Comparison of ENCODE assay signal across 9 cellular contexts in genomic region chr18:2547477-2548087, GRCh38. TPM values are rescaled to one million over a fixed set of nuclear protein-coding genes. Genes with fewer than 3 reads are reported as not detected.
DNase-seq lines count a peak whose midpoint lies in the region; ATAC-seq lines count a peak whose summit lies in the region.
"Had no signal": no experiment of that assay in that cellular context is flagged by ENCODE, and none has a peak within 500 bp of the region (broad histone marks: within the 10 kb centered on the region; RNA-seq: fewer than 3 reads in every experiment).

No MANE protein-coding gene starts in this region.

- no peaks in the 10 kb centered on the region for H3K27me3 Mint-ChIP-seq in activated naive CD4-positive, alpha-beta T cell treated with anti-CD3 and anti-CD28 coated beads, Interleukin-2, amount 50 U/mL, for 24 hours
- no peaks in the 10 kb centered on the region for H3K27me3 Mint-ChIP-seq in activated naive CD4-positive, alpha-beta T cell treated with anti-CD3 and anti-CD28 coated beads for 36 hours (ENCODE audit: low read depth)
- H3K27me3 Mint-ChIP-seq: activated naive CD8-positive, alpha-beta T cell treated with anti-CD3 and anti-CD28 coated beads, Interleukin-2, amount 10 ng/mL, durations not matched to agents 7 days and 5 days had no signal

- H3K36me3 Mint-ChIP-seq in activated naive CD4-positive, alpha-beta T cell treated with anti-CD3 and anti-CD28 coated beads, Interleukin-2, amount 50 U/mL, for 24 hours = peaks cover 9% of the 10 kb centered on the region
- H3K36me3 Mint-ChIP-seq in activated naive CD4-positive, alpha-beta T cell treated with anti-CD3 and anti-CD28 coated beads for 36 hours (ENCODE audit: low read depth) = peaks cover 21% of the 10 kb centered on the region

- peak; percentile 52 for ATAC-seq in HG02981 (IDR thresholded peaks at IDR 0.05; ENCODE audit: unreplicated experiment)
- no peak for ATAC-seq in GM21717 (IDR thresholded peaks at IDR 0.05; ENCODE audit: unreplicated experiment)
- no peak for ATAC-seq in HG03457 (IDR thresholded peaks at IDR 0.05; ENCODE audit: unreplicated experiment)

- H3K4me3 Mint-ChIP-seq in activated naive CD4-positive, alpha-beta T cell treated with anti-CD3 and anti-CD28 coated beads, Interleukin-2, amount 50 U/mL, for 24 hours = no peak overlapping the region
- H3K4me3 Mint-ChIP-seq in activated naive CD4-positive, alpha-beta T cell treated with anti-CD3 and anti-CD28 coated beads for 36 hours = no peak overlapping the region
- H3K4me3 Mint-ChIP-seq: activated naive CD8-positive, alpha-beta T cell treated with anti-CD3 and anti-CD28 coated beads, Interleukin-2, amount 10 ng/mL, durations not matched to agents 7 days and 5 days had no signal

- H3K27ac Mint-ChIP-seq in activated naive CD4-positive, alpha-beta T cell treated with anti-CD3 and anti-CD28 coated beads, Interleukin-2, amount 50 U/mL, for 24 hours = peak overlapping the region; percentile 17
- H3K27ac Mint-ChIP-seq in activated naive CD4-positive, alpha-beta T cell treated with anti-CD3 and anti-CD28 coated beads for 36 hours = no peak overlapping the region
- H3K27ac Mint-ChIP-seq: activated naive CD8-positive, alpha-beta T cell treated with anti-CD3 and anti-CD28 coated beads, Interleukin-2, amount 10 ng/mL, durations not matched to agents 7 days and 5 days had no signal

- no peak for DNase-seq in activated naive CD4-positive, alpha-beta T cell treated with anti-CD3 and anti-CD28 coated beads for 36 hours
- DNase-seq in NCI-H82 treated with DMSO at 0.1 percent for 48 hours (lab: John Stamatoyannopoulos, UW; ENCODE audit: unreplicated experiment) (peak; percentile 19), dedifferentiated amniotic fluid mesenchymal stem cell (ENCODE audit: extremely low spot score) (peak; percentile 62), midbrain (lab: John Stamatoyannopoulos, UW) (peak; percentile 68)
- DNase-seq: activated naive CD8-positive, alpha-beta T cell treated with anti-CD3 and anti-CD28 coated beads, Interleukin-2, amount 10 ng/mL, durations not matched to agents 7 days and 5 days had no signal

- H3K9me3 Mint-ChIP-seq in activated naive CD4-positive, alpha-beta T cell treated with anti-CD3 and anti-CD28 coated beads, Interleukin-2, amount 50 U/mL, for 24 hours = no peaks in the 10 kb centered on the region
- H3K9me3 Mint-ChIP-seq in activated naive CD4-positive, alpha-beta T cell treated with anti-CD3 and anti-CD28 coated beads for 36 hours = no peaks in the 10 kb centered on the region
- H3K9me3 Mint-ChIP-seq: activated naive CD8-positive, alpha-beta T cell treated with anti-CD3 and anti-CD28 coated beads, Interleukin-2, amount 10 ng/mL, durations not matched to agents 7 days and 5 days had no signal

- CTCF ChIA-PET in activated naive CD4-positive, alpha-beta T cell treated with anti-CD3 and anti-CD28 coated beads for 36 hours (lab: Charles Lee) = interaction anchor here (0.7 to 2.6 kb wide), 12 partner anchors 9 to 453 kb away, joined by 3 to 13 read pairs (median 4); no protein-coding TSS in a partner anchor

- intact Hi-C loops in activated naive CD4-positive, alpha-beta T cell treated with anti-CD3 and anti-CD28 coated beads for 36 hours (cut with micrococcal nuclease) = loop anchor here (1.0 kb wide), 2 partner anchors 210 to 442 kb away; no protein-coding TSS in a partner anchor

- peaks cover 31% of the 10 kb centered on the region for H3K4me1 Mint-ChIP-seq in activated naive CD4-positive, alpha-beta T cell treated with anti-CD3 and anti-CD28 coated beads, Interleukin-2, amount 50 U/mL, for 24 hours
- H3K4me1 Mint-ChIP-seq in activated naive CD4-positive, alpha-beta T cell treated with anti-CD3 and anti-CD28 coated beads for 36 hours (ENCODE audit: low read depth) = peaks cover 4% of the 10 kb centered on the region

RNA-seq across cellular contexts. Expression of gene METTL4, which starts 23.7 kb away (rescaled TPM):
- 10 to 100 TPM; 19.4 to 20.6 TPM for total RNA-seq in activated naive CD4-positive, alpha-beta T cell treated with anti-CD3 and anti-CD28 coated beads for 36 hours

RNA-seq across cellular contexts. Expression of gene NDC80, which starts 23.8 kb away (rescaled TPM):
- total RNA-seq in activated naive CD4-positive, alpha-beta T cell treated with anti-CD3 and anti-CD28 coated beads for 36 hours = 100 to 1,000 TPM in 1 of 2 experiments, 10 to 100 TPM in 1; 96.8 to 108 TPM
